ENCODE assay signal across 17 cellular contexts in genomic region chr12:11695321-11695720, GRCh38. TPM values are rescaled to one million over a fixed set of nuclear protein-coding genes. Genes with fewer than 3 reads are reported as not detected.
DNase-seq lines count a peak whose midpoint lies in the region; ATAC-seq, FAIRE-seq and TF ChIP-seq lines count a peak whose summit lies in the region.
"Had no signal": no experiment of that assay in that cellular context is flagged by ENCODE, and none has a peak within 500 bp of the region (broad histone marks: within the 10 kb centered on the region; RNA-seq: fewer than 3 reads in every experiment).

No MANE protein-coding gene starts in this region.

- intact Hi-C loops in stomach (cut with DNase I; ENCODE audit: low total_unique reads): no loop called here

- H3K4me3 Mint-ChIP-seq in GM23338: no peak overlapping the region
- H3K4me3 Mint-ChIP-seq: brain; stimulated activated naive CD8-positive, alpha-beta T cell treated with anti-CD3 and anti-CD28 coated beads, Interleukin-15, amount 100 ng/mL, for 72 hours had no signal

- no peaks in the 10 kb centered on the region for H3K9me3 ChIP-seq in stomach

- peaks cover 4% of the 10 kb centered on the region; the same call in 1 of the 2 replicates for H3K9me2 ChIP-seq in GM23338 (ENCODE audit: insufficient read depth)

- H3K9me3 Mint-ChIP-seq in GM23338: no peaks in the 10 kb centered on the region
- H3K9me3 Mint-ChIP-seq: stimulated activated naive CD8-positive, alpha-beta T cell treated with anti-CD3 and anti-CD28 coated beads, Interleukin-15, amount 100 ng/mL, for 72 hours had no signal

- H3K4me2 ChIP-seq in GM23338: no peak overlapping the region
- H3K4me2 ChIP-seq: BLaER1 treated with 17β-estradiol and CSF1 and Interleukin-3, amounts not matched to agents 10 nM and 100 nM had no signal

- H3K4me1 Mint-ChIP-seq in GM23338: peaks cover 9% of the 10 kb centered on the region
- H3K4me1 Mint-ChIP-seq: brain had no signal

- no peak overlapping the region for H3K27ac Mint-ChIP-seq in GM23338
- H3K27ac Mint-ChIP-seq: brain; stimulated activated naive CD8-positive, alpha-beta T cell treated with anti-CD3 and anti-CD28 coated beads, Interleukin-15, amount 100 ng/mL, for 72 hours had no signal

- no peak for TF ChIP-seq EP300 in stomach (IDR thresholded peaks at IDR 0.05)

- no peaks in the 10 kb centered on the region for H3F3A ChIP-seq in GM23338 (replicated peaks; ENCODE audit: low read depth)

- H3K36me3 Mint-ChIP-seq in GM23338 (ENCODE audit: low read depth): no peaks in the 10 kb centered on the region

- WGBS in stomach, 5 donors: 55 to 61% (median 60%) methylated on average over 3 of the region's 3 CpGs

- H3K36me3 ChIP-seq in GM23338 (ENCODE audit: insufficient read depth) (no peaks in the 10 kb centered on the region), bronchial epithelial cell (ENCODE audit: control insufficient read depth, insufficient read depth, low read length) (no peaks in the 10 kb centered on the region), stomach (no peaks in the 10 kb centered on the region)

- H3K4me1 ChIP-seq in GM23338 (ENCODE audit: insufficient read depth): peaks cover 5% of the 10 kb centered on the region
- H3K4me1 ChIP-seq in stomach: peaks cover 0 to 75% (median 33%) of the 10 kb centered on the region in 4 donors

- H3K27ac ChIP-seq in GM23338 (ENCODE audit: low read depth) (peak overlapping the region; percentile 7; the same call in 1 of the 2 replicates), stomach (peak overlapping the region in 4 of 5 donors; percentile 9 to 75 (median 33))
- H3K27ac ChIP-seq: BLaER1 treated with 17β-estradiol and CSF1 and Interleukin-3, amounts not matched to agents 10 nM and 100 nM had no signal

- ATAC-seq in GM23338: no peak
- ATAC-seq: stimulated activated naive CD8-positive, alpha-beta T cell treated with anti-CD3 and anti-CD28 coated beads, Interleukin-15, amount 100 ng/mL, for 72 hours had no signal

- H4K20me1 ChIP-seq in GM23338 (replicated peaks; ENCODE audit: insufficient read depth): peaks cover 5% of the 10 kb centered on the region; the same call in 1 of the 2 replicates

- H3K4me3 ChIP-seq in GM23338: no peak overlapping the region
- no peak overlapping the region for H3K4me3 ChIP-seq in bronchial epithelial cell (ENCODE audit: low read depth, low read length)
- no peak overlapping the region for H3K4me3 ChIP-seq in stomach
- H3K4me3 ChIP-seq: BLaER1 treated with 17β-estradiol and CSF1 and Interleukin-3, amounts not matched to agents 10 nM and 100 nM had no signal

- no peak overlapping the region for H2AFZ ChIP-seq in GM23338

- peak; percentile 88 for FAIRE-seq in bronchial epithelial cell (lab: Jason Lieb, UNC)

- H3K27me3 Mint-ChIP-seq in GM23338 (ENCODE audit: insufficient read depth, low read depth, poor library complexity): no peaks in the 10 kb centered on the region
- H3K27me3 Mint-ChIP-seq: brain; stimulated activated naive CD8-positive, alpha-beta T cell treated with anti-CD3 and anti-CD28 coated beads, Interleukin-15, amount 100 ng/mL, for 72 hours had no signal

- TF ChIP-seq POLR2A in stomach (IDR thresholded peaks at IDR 0.05): no peak

- peaks cover 35% of the 10 kb centered on the region for H3K79me2 ChIP-seq in GM23338 (replicated peaks; ENCODE audit: insufficient read depth)

- DNase-seq in GM23338 (ENCODE audit: low spot score): no peak
- DNase-seq in bronchial epithelial cell (ENCODE audit: low read depth): peak; percentile 17
- peak; percentile 53 for DNase-seq in iris pigment epithelial cell (ENCODE audit: low read depth)
- DNase-seq in stomach: no peak
- no peak for DNase-seq in SKM-1 treated with dmso at 0.1 percent for 144 hours (lab: John Stamatoyannopoulos, UW; ENCODE audit: unreplicated experiment)
- no peak for DNase-seq in NOMO-1 treated with dmso at 0.1 percent for 144 hours (lab: John Stamatoyannopoulos, UW; ENCODE audit: unreplicated experiment)
- DNase-seq in ecto neural progenitor cell (ENCODE audit: low spot score): no peak
- no peak for DNase-seq in GF-D8 (lab: John Stamatoyannopoulos, UW)
- DNase-seq: activated CD4-positive, alpha-beta T cell treated with anti-CD3 and anti-CD28 coated beads for 1 hour; activated T-cell treated with anti-CD3 and anti-CD28 coated beads, Interleukin-2, amount 50 U/mL, for 1 hour; erythroblast; HCEC 1CT; NCI-H226; retina; stimulated activated naive CD8-positive, alpha-beta T cell treated with anti-CD3 and anti-CD28 coated beads, Interleukin-15, amount 100 ng/mL, for 72 hours had no signal

- TF ChIP-seq CTCF in GM23338 (conservative IDR thresholded peaks at IDR 0.05; ENCODE audit: low read depth in 2 of 2) (no peak), bronchial epithelial cell (IDR thresholded peaks at IDR 0.05; ENCODE audit: insufficient read depth, low read length, severe bottlenecking) (no peak), stomach (IDR thresholded peaks at IDR 0.05) (no peak)

- H3K27me3 ChIP-seq in GM23338 (ENCODE audit: insufficient read depth): no peaks in the 10 kb centered on the region
- no peaks in the 10 kb centered on the region for H3K27me3 ChIP-seq in bronchial epithelial cell (ENCODE audit: control insufficient read depth, insufficient read depth, low read length)
- no peaks in the 10 kb centered on the region for H3K27me3 ChIP-seq in stomach
- H3K27me3 ChIP-seq: BLaER1 treated with 17β-estradiol and CSF1 and Interleukin-3, amounts not matched to agents 10 nM and 100 nM had no signal

TF ChIP-seq in GM23338, 12 proteins besides CTCF, POLR2A, EP300 and RAD21 (continues in another document):
- TF ChIP-seq ZNF462 (CRISPR knock-in tag; IDR thresholded peaks at IDR 0.05) (no peak), EZH2 (IDR thresholded peaks at IDR 0.05; ENCODE audit: low read depth, unreplicated experiment) (no peak), CREB1 (CRISPR knock-in tag; IDR thresholded peaks at IDR 0.05; ENCODE audit: low read depth) (no peak), NANOG (IDR thresholded peaks at IDR 0.05; ENCODE audit: borderline replicate concordance) (no peak), STAT1 (IDR thresholded peaks at IDR 0.05; ENCODE audit: unreplicated experiment) (no peak), EZH2phosphoT487 (IDR thresholded peaks at IDR 0.05; ENCODE audit: unreplicated experiment) (no peak), ZNF331 (CRISPR knock-in tag; IDR thresholded peaks at IDR 0.05; ENCODE audit: low read depth) (no peak)

RNA-seq across cellular contexts. Expression of gene ETV6, which starts 45.8 kb away (rescaled TPM):
- total RNA-seq in GM23338 (2014; rRNA removed; shearing (Covaris generic)): 11.9 and 15.1 TPM in 2 replicates
- polyA plus RNA-seq in GM23338 (2016; fragmentation: Nextera tagmentation; extraction: Ambion mirVana): 6.1 and 7.5 TPM in 2 replicates
- 2.6 and 3.5 TPM in 2 replicates for total RNA-seq in bronchial epithelial cell
- total RNA-seq in stomach: 10 to 100 TPM; 11.6 to 60.3 (median 19.1) TPM
- 1 to 10 TPM; 4.1 to 7.3 (median 4.4) TPM for polyA plus RNA-seq in stomach

Comparison
In these comparisons a context has a peak if more than half of its experiments do, and no peak if none do; other contexts are left out.
1. DNase-seq: peak in bronchial epithelial cell (single experiment) and iris pigment epithelial cell (single experiment); none in GM23338 (single experiment), stomach (single experiment), SKM-1 treated with dmso at 0.1 percent for 144 hours (single experiment), NOMO-1 treated with dmso at 0.1 percent for 144 hours (single experiment), ecto neural progenitor cell (single experiment) and GF-D8 (single experiment).